Comparison of ENCODE assay signal across 8 cellular contexts in genomic region chr20:24027229-24027628, GRCh38. TPM values are rescaled to one million over a fixed set of nuclear protein-coding genes. Genes with fewer than 3 reads are reported as not detected.
DNase-seq lines count a peak whose midpoint lies in the region; ATAC-seq and TF ChIP-seq lines count a peak whose summit lies in the region.

No MANE protein-coding gene starts in this region.

- H3K27ac Mint-ChIP-seq in activated naive CD4-positive, alpha-beta T cell treated with anti-CD3 and anti-CD28 coated beads, Interleukin-2, amount 50 U/mL, for 72 hours: peak overlapping the region; percentile 86 to 93
- H3K27ac Mint-ChIP-seq in naive B cell: peak overlapping the region in 5 of 6 donors; percentile 79 to 90 (median 85)

- peak; percentile 64 for ATAC-seq in GM21390 (IDR thresholded peaks at IDR 0.05; ENCODE audit: unreplicated experiment)
- peak; percentile 97 to 98 for ATAC-seq in activated naive CD4-positive, alpha-beta T cell treated with anti-CD3 and anti-CD28 coated beads, Interleukin-2, amount 50 U/mL, for 72 hours
- peak; percentile 85 to 87 for ATAC-seq in naive B cell (ENCODE audit: low read depth in 2 of 2)
- no peak for ATAC-seq in HG03469 (IDR thresholded peaks at IDR 0.05; ENCODE audit: unreplicated experiment)

- peaks cover 7 to 19% of the 10 kb centered on the region in 2 donors for H3K9me3 Mint-ChIP-seq in activated naive CD4-positive, alpha-beta T cell treated with anti-CD3 and anti-CD28 coated beads, Interleukin-2, amount 50 U/mL, for 72 hours
- H3K9me3 Mint-ChIP-seq in naive B cell: peaks cover 0 to 3% (median 0%) of the 10 kb centered on the region in 7 donors

- H3K27me3 ChIP-seq in suprapubic skin: no peaks in the 10 kb centered on the region

- 37% methylated on average over 6 of the region's 6 CpGs for WGBS in suprapubic skin

- TF ChIP-seq POLR2A in suprapubic skin (IDR thresholded peaks at IDR 0.05): no peak

- peak; percentile 30 to 96 (median 60) for DNase-seq in T-helper 1 cell
- peak; percentile 57 to 76 for DNase-seq in activated naive CD4-positive, alpha-beta T cell treated with anti-CD3 and anti-CD28 coated beads, Interleukin-2, amount 50 U/mL, for 72 hours (ENCODE audit: low spot score in 2 of 2)
- peak; percentile 49 for DNase-seq in naive B cell
- DNase-seq in suprapubic skin (ENCODE audit: low spot score in 2 of 2): peak in 1 of 2 donors; percentile 80
- no peak for DNase-seq in NCI-H1436 treated with DMSO at 0.1 percent for 48 hours (lab: John Stamatoyannopoulos, UW)
- no peak for DNase-seq in NCI-H146 (lab: John Stamatoyannopoulos, UW)

- no peak for TF ChIP-seq CTCF in suprapubic skin (IDR thresholded peaks at IDR 0.05)

- no peak overlapping the region for H3K4me3 ChIP-seq in suprapubic skin

- H3K9me3 ChIP-seq in suprapubic skin: no peaks in the 10 kb centered on the region

- H3K27ac ChIP-seq in suprapubic skin: peak overlapping the region; percentile 51

- H3K4me1 Mint-ChIP-seq in naive B cell: peaks cover 14 to 26% (median 21%) of the 10 kb centered on the region in 3 donors

- H3K27me3 Mint-ChIP-seq in naive B cell: no peaks in the 10 kb centered on the region

- peaks cover 8% of the 10 kb centered on the region for H3K4me1 ChIP-seq in suprapubic skin

- peak overlapping the region in 5 of 8 donors; percentile 1 to 74 (median 43) for H3K4me3 Mint-ChIP-seq in naive B cell

- H3K36me3 Mint-ChIP-seq in activated naive CD4-positive, alpha-beta T cell treated with anti-CD3 and anti-CD28 coated beads, Interleukin-2, amount 50 U/mL, for 72 hours: peaks cover 18 to 34% of the 10 kb centered on the region in 2 donors
- H3K36me3 Mint-ChIP-seq in naive B cell: no peaks in the 10 kb centered on the region

- no peaks in the 10 kb centered on the region for H3K36me3 ChIP-seq in suprapubic skin

- TF ChIP-seq EP300 in suprapubic skin (IDR thresholded peaks at IDR 0.05): no peak

RNA-seq across cellular contexts. Expression of gene GGTLC1, which starts 38.6 kb away (rescaled TPM):
- not detected for total RNA-seq in activated naive CD4-positive, alpha-beta T cell treated with anti-CD3 and anti-CD28 coated beads, Interleukin-2, amount 50 U/mL, for 72 hours
- polyA plus RNA-seq in naive B cell (ENCODE audit: low read depth in 6 of 6): not detected
- total RNA-seq in suprapubic skin: not detected

Comparison
In these comparisons a context has a peak if more than half of its experiments do, and no peak if none do; other contexts are left out.
1. DNase-seq: peak in T-helper 1 cell (5 of 5), activated naive CD4-positive, alpha-beta T cell treated with anti-CD3 and anti-CD28 coated beads, Interleukin-2, amount 50 U/mL, for 72 hours (2 of 2) and naive B cell (single experiment); none in NCI-H1436 treated with DMSO at 0.1 percent for 48 hours (single experiment) and NCI-H146 (single experiment).